ENCODE assay signal across 11 cellular contexts in the genomic region with DNA sequence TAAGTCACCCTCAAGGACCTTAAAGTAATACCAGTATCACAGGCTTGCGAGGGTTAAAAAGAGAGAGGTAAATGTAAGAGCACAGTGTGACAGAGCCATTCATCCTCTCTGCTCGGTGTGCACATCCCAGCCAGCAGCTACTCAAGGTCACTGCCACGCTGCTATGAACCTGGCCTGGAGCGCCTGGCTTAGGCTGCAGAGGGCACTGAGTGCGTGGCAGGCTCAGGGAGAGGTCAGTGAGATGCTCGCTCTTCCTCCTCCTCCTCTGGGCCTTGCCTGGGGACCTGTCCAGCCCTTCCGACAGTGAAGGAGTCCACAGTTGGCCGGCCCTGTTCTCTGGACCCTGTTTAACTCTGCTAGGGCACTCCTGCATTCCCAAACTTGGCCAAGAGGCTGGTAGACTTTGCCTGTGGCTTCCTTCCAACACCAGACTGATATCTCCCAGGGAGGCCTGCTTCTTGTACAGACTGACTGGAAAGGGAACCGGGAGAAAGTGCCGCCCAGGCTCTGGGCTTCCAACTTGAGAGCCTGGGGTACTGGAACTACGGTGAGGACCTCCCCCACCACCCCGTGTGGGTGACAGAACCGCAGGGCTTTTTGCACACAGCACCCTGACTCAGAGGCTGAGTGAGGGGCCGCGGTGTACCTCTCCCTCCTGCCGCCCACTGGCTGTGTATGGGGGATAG.
A peak's percentile ranks its signal among the peaks of the same experiment; 100 is the strongest.
DNase-seq lines count a peak whose midpoint lies in the region; ATAC-seq and TF ChIP-seq lines count a peak whose summit lies in the region.
"Had no signal": no experiment of that assay in that cellular context is flagged by ENCODE, and none has a peak within 500 bp of the region (broad histone marks: within the 10 kb centered on the region; RNA-seq: fewer than 3 reads in every experiment).

No MANE protein-coding gene starts in this region.

- ATAC-seq in HCT116: peak; percentile 25; the same call in 1 of the 2 replicates
- no peak for ATAC-seq in GM21390 (IDR thresholded peaks at IDR 0.05; ENCODE audit: unreplicated experiment)
- no peak for ATAC-seq in GM21447 (IDR thresholded peaks at IDR 0.05; ENCODE audit: unreplicated experiment)
- ATAC-seq: activated T-cell treated with anti-CD3 and anti-CD28 coated beads, Interleukin-2, amount 50 U/mL, for 4 hours; effector memory CD8-positive, alpha-beta T cell had no signal

- H3K4me3 ChIP-seq in HCT116 (replicated peaks in 1 of 2; ENCODE audit: low read depth in 1 of 2, low read length in 2 of 2): no peak overlapping the region
- no peak overlapping the region for H3K4me3 ChIP-seq in liver (ENCODE audit: low read depth in 1 of 3, low read length in 3 of 3)
- H3K4me3 ChIP-seq in skeletal muscle satellite cell (ENCODE audit: low read length): no peak overlapping the region
- no peak overlapping the region for H3K4me3 ChIP-seq in mammary epithelial cell (replicated peaks in 1 of 3; ENCODE audit: insufficient read depth in 1 of 3, low read depth in 2 of 3, low read length in 3 of 3)

- no peaks in the 10 kb centered on the region for H3K27me3 Mint-ChIP-seq in chondrocyte (ENCODE audit: low read depth)
- H3K27me3 Mint-ChIP-seq: B cell; effector memory CD8-positive, alpha-beta T cell had no signal

- CTCF ChIA-PET in HCT116 (lab: Charles Lee): no interaction called here
- CTCF ChIA-PET in mammary epithelial cell (lab: Charles Lee; ENCODE audit: low non-redundant PET): no interaction called here

- WGBS in liver: 62% methylated on average over 16 of the region's 16 CpGs
- 67% methylated on average over 14 of the region's 16 CpGs for WGBS in mammary epithelial cell (ENCODE audit: low coverage, missing lambda C conversion rate)

- H3K79me2 ChIP-seq in HCT116 (ENCODE audit: insufficient read depth, low read length) (peaks cover 4% of the 10 kb centered on the region), mammary epithelial cell (ENCODE audit: insufficient read depth, low read length) (peaks cover 6% of the 10 kb centered on the region)

- no peak overlapping the region for H2AFZ ChIP-seq in HCT116 (ENCODE audit: low read depth, low read length, poor library complexity, severe bottlenecking)
- no peak overlapping the region for H2AFZ ChIP-seq in mammary epithelial cell (ENCODE audit: low read depth, low read length)

- H3K4me2 ChIP-seq in HCT116 (ENCODE audit: low read length): no peak overlapping the region
- H3K4me2 ChIP-seq in skeletal muscle satellite cell (ENCODE audit: low read length): no peak overlapping the region
- H3K4me2 ChIP-seq in mammary epithelial cell (ENCODE audit: insufficient read depth, low read depth, low read length): no peak overlapping the region

- dilution Hi-C loops in mammary epithelial cell (cut with HindIII; ENCODE audit: low sequenced_read_pairs): no loop called here

- H3K27ac Mint-ChIP-seq in chondrocyte (ENCODE audit: unreplicated experiment): peak overlapping the region; percentile 65
- H3K27ac Mint-ChIP-seq: B cell; effector memory CD8-positive, alpha-beta T cell had no signal

- H3K9me3 ChIP-seq in HCT116 (ENCODE audit: control insufficient read depth in 1 of 2, insufficient read depth in 1 of 2, low read depth in 1 of 2, low read length in 2 of 2) (no peaks in the 10 kb centered on the region), liver (ENCODE audit: control insufficient read depth in 4 of 4, low read length in 3 of 4) (no peaks in the 10 kb centered on the region), skeletal muscle satellite cell (replicated peaks; ENCODE audit: low read length) (no peaks in the 10 kb centered on the region), mammary epithelial cell (replicated peaks; ENCODE audit: insufficient read depth, low read length) (no peaks in the 10 kb centered on the region)

- H3K27me3 ChIP-seq in HCT116 (ENCODE audit: insufficient read depth, low read length): no peaks in the 10 kb centered on the region
- no peaks in the 10 kb centered on the region for H3K27me3 ChIP-seq in liver (ENCODE audit: control insufficient read depth in 4 of 4, insufficient read depth in 4 of 4, low read length in 3 of 4)
- H3K27me3 ChIP-seq in skeletal muscle satellite cell (ENCODE audit: control insufficient read depth, insufficient read depth, low read length): no peaks in the 10 kb centered on the region
- no peaks in the 10 kb centered on the region for H3K27me3 ChIP-seq in mammary epithelial cell (ENCODE audit: insufficient read depth, low read length)

- intact Hi-C loops in HCT116 (cut with micrococcal nuclease): no loop called here
- intact Hi-C loops in mammary epithelial cell (cut with micrococcal nuclease): no loop called here

- in situ Hi-C loops in mammary epithelial cell (cut with MboI; ENCODE audit: low sequenced_read_pairs in 2 of 2): loop anchor here in 1 of 2 donors (5.0 kb wide), 1 partner anchor 122 kb away; no protein-coding TSS in a partner anchor

- peaks cover under 1% of the 10 kb centered on the region for H3K4me1 Mint-ChIP-seq in chondrocyte (ENCODE audit: low read depth)
- H3K4me1 Mint-ChIP-seq: B cell had no signal

- no peaks in the 10 kb centered on the region for H3K9me2 ChIP-seq in HCT116 (ENCODE audit: insufficient read depth)

- H3K36me3 Mint-ChIP-seq in chondrocyte (ENCODE audit: low read depth): peaks cover 49% of the 10 kb centered on the region

- TF ChIP-seq POLR2A in HCT116 (IDR thresholded peaks at IDR 0.05; ENCODE audit: borderline replicate concordance, extremely low read depth, insufficient read depth, insufficient read length): no peak

- POLR2A ChIA-PET in HCT116 (lab: Charles Lee): no interaction called here

- H4K20me1 ChIP-seq in HCT116 (ENCODE audit: insufficient read depth): no peaks in the 10 kb centered on the region
- H4K20me1 ChIP-seq in mammary epithelial cell (ENCODE audit: insufficient read depth, low read length): no peaks in the 10 kb centered on the region

- no peak overlapping the region for H3K27ac ChIP-seq in HCT116 (ENCODE audit: low read depth, low read length)
- H3K27ac ChIP-seq in liver (ENCODE audit: low read depth in 1 of 2, low read length in 2 of 2): peak overlapping the region; percentile 29 to 31
- no peak overlapping the region for H3K27ac ChIP-seq in mammary epithelial cell (ENCODE audit: insufficient read depth, low read depth, low read length)

- no peak overlapping the region for H3K4me3 Mint-ChIP-seq in chondrocyte (ENCODE audit: unreplicated experiment)
- H3K4me3 Mint-ChIP-seq: activated T-cell treated with anti-CD3 and anti-CD28 coated beads, Interleukin-2, amount 50 U/mL, for 4 hours; B cell; effector memory CD8-positive, alpha-beta T cell had no signal

- RAD21 ChIA-PET in HCT116 (lab: Charles Lee; ENCODE audit: low non-redundant PET in 1 of 2, low total read pairs in 2 of 2, uncharacterized antibody in 2 of 2, unreplicated experiment in 2 of 2): no interaction called here

- no TSS peak for BruUV-seq in HCT116 (replicated peaks; lab: Mats Ljungman, UMichigan)
- no TSS peak for BruUV-seq in mammary epithelial cell (replicated peaks; lab: Mats Ljungman, UMichigan)

- H3K9me3 Mint-ChIP-seq in chondrocyte (ENCODE audit: low read depth): no peaks in the 10 kb centered on the region
- H3K9me3 Mint-ChIP-seq: activated T-cell treated with anti-CD3 and anti-CD28 coated beads, Interleukin-2, amount 50 U/mL, for 4 hours; effector memory CD8-positive, alpha-beta T cell had no signal

- H3K36me3 ChIP-seq in HCT116 (ENCODE audit: control insufficient read depth in 1 of 2, insufficient read depth in 2 of 2, low read length in 2 of 2): peaks cover 36 to 57% of the 10 kb centered on the region in 2 experiments
- H3K36me3 ChIP-seq in liver (ENCODE audit: control insufficient read depth in 4 of 4, insufficient read depth in 3 of 4, low read depth in 1 of 4, low read length in 3 of 4): peaks cover 14 to 43% (median 29%) of the 10 kb centered on the region in 4 donors
- H3K36me3 ChIP-seq in skeletal muscle satellite cell (ENCODE audit: insufficient read depth, low read length): peaks cover 84% of the 10 kb centered on the region
- H3K36me3 ChIP-seq in mammary epithelial cell (ENCODE audit: insufficient read depth, low read length): peaks cover 29% of the 10 kb centered on the region

- TF ChIP-seq CTCF in HCT116 (IDR thresholded peaks at IDR 0.05 in 2 of 3, conservative IDR thresholded peaks at IDR 0.05 in 1 of 3; ENCODE audit: borderline replicate concordance in 1 of 3, insufficient read depth in 1 of 3, low read depth in 2 of 3, low read length in 2 of 3): no peak
- no peak for TF ChIP-seq CTCF in chondrocyte (IDR thresholded peaks at IDR 0.05)
- TF ChIP-seq CTCF in liver (IDR thresholded peaks at IDR 0.05; ENCODE audit: low read depth, low read length, missing input control): no peak
- no peak for TF ChIP-seq CTCF in mammary epithelial cell (conservative IDR thresholded peaks at IDR 0.05 in 1 of 2, IDR thresholded peaks at IDR 0.05 in 1 of 2; ENCODE audit: extremely low read depth in 1 of 2, insufficient read depth in 1 of 2, low read depth in 1 of 2, low read length in 2 of 2)

- H3K4me1 ChIP-seq in HCT116 (ENCODE audit: control insufficient read depth in 1 of 2, insufficient read depth in 2 of 2, low read length in 2 of 2) (no peaks in the 10 kb centered on the region), liver (ENCODE audit: control insufficient read depth in 4 of 4, insufficient read depth in 4 of 4, low read length in 3 of 4) (peaks cover 0 to 10% (median 2%) of the 10 kb centered on the region in 4 donors), skeletal muscle satellite cell (ENCODE audit: control insufficient read depth, insufficient read depth, low read length) (peaks cover 13% of the 10 kb centered on the region), mammary epithelial cell (ENCODE audit: insufficient read depth, low read length) (peaks cover 7% of the 10 kb centered on the region)

- H3K9ac ChIP-seq in HCT116 (ENCODE audit: low read length): no peak overlapping the region
- H3K9ac ChIP-seq in liver (ENCODE audit: low read depth in 1 of 2, low read length in 2 of 2): no peak overlapping the region
- peak overlapping the region; percentile 23 for H3K9ac ChIP-seq in skeletal muscle satellite cell (ENCODE audit: low read depth, low read length)
- H3K9ac ChIP-seq in mammary epithelial cell (ENCODE audit: insufficient read depth, low read length): no peak overlapping the region

- no peak for DNase-seq in HCT116 (ENCODE audit: low read depth, low spot score)
- peak; percentile 90 for DNase-seq in chondrocyte (ENCODE audit: low spot score)
- no peak for DNase-seq in NK-92 treated with Interleukin-12 subunit alpha and Interleukin-12 subunit beta, amount 100 ng/mL, for 24 hours (lab: John Stamatoyannopoulos, UW)
- DNase-seq in mammary epithelial cell: no peak
- DNase-seq: activated T-cell treated with anti-CD3 and anti-CD28 coated beads, Interleukin-2, amount 50 U/mL, for 4 hours; effector memory CD8-positive, alpha-beta T cell had no signal

- TF ChIP-seq RAD21 in HCT116 (IDR thresholded peaks at IDR 0.05; ENCODE audit: low read depth) (no peak), liver (IDR thresholded peaks at IDR 0.05) (peak in 1 of 2 donors; percentile 66)

TF ChIP-seq in HCT116, 20 proteins besides CTCF, POLR2A, EP300 and RAD21 (continues in another document):
- no peak for TF ChIP-seq EZH2phosphoT487 (IDR thresholded peaks at IDR 0.05; ENCODE audit: borderline replicate concordance)

TF ChIP-seq in liver, 16 proteins besides CTCF, POLR2A, EP300 and RAD21 (continues in another document):
- peak; percentile 40 to 53 for TF ChIP-seq HNF4A (conservative IDR thresholded peaks at IDR 0.05)
- peak; percentile 27 for TF ChIP-seq SP1 (IDR thresholded peaks at IDR 0.05)

Comparison
In these comparisons a context has a peak if more than half of its experiments do, and no peak if none do; other contexts are left out.
1. H3K27ac ChIP-seq: peak in liver (2 of 2); none in HCT116 (single experiment) and mammary epithelial cell (single experiment).